34 cellular contexts compared by ENCODE assay signal in the genomic region with DNA sequence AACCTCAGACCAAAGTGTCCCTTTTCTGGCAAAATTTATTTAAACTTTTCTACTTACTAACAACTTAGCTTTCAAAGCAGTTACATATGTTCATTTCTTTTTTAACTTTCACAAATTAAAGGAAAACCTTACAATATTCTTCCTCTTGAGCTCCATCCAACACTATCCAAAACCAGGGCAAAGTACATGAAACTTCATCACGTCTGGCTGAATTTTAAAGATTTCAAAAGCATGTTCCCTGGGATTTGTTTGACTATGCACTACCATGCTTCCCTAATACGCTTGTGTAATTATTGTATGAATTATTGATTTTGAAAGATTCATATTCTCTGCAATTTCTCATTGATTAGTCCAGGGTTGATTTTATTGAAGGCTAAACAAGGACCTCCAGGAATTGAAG.
"Had no signal": no experiment of that assay in that cellular context is flagged by ENCODE, and none has a peak within 500 bp of the region (broad histone marks: within the 10 kb centered on the region; RNA-seq: fewer than 3 reads in every experiment).

No MANE protein-coding gene starts in this region.

- H3K9me3 ChIP-seq: adrenal gland, ascending aorta, body of pancreas, breast epithelium had no signal

- H3K4me3 ChIP-seq: adrenal gland, ascending aorta, body of pancreas, breast epithelium, cardiac muscle cell had no signal

- H3K27me3 ChIP-seq: adrenal gland, ascending aorta, body of pancreas, brain microvascular endothelial cell, breast epithelium, cardiac muscle cell had no signal

- H3K36me3 ChIP-seq: adrenal gland, ascending aorta, brain microvascular endothelial cell, breast epithelium, cardiac muscle cell had no signal

- ATAC-seq: activated naive CD4-positive, alpha-beta T cell treated with anti-CD3 and anti-CD28 coated beads, Interleukin-2, amount 50 U/mL, for 72 hours; activated naive CD8-positive, alpha-beta T cell treated with anti-CD3 and anti-CD28 coated beads, Interleukin-2, amount 50 U/mL, for 24 hours; activated T-cell treated with anti-CD3 and anti-CD28 coated beads, Interleukin-2, amount 50 U/mL, for 4 hours; activated T-cell treated with anti-CD3 and anti-CD28 coated beads, Interleukin-2, amount 50 U/mL, for 72 hours; activated T-helper 17 cell treated with anti-CD3 and anti-CD28 coated beads, Interleukin-2, amount 50 U/mL, for 72 hours; body of pancreas had no signal

- FAIRE-seq: astrocyte, bronchial epithelial cell had no signal

- H3K4me1 ChIP-seq: adrenal gland, ascending aorta, body of pancreas, breast epithelium had no signal

- DNase-seq: activated effector memory CD4-positive, alpha-beta T cell treated with anti-CD3 and anti-CD28 coated beads, Interleukin-2, amount 50 U/mL, for 16 hours; activated effector memory CD4-positive, alpha-beta T cell treated with Interleukin-2 at 50 U/mL for 16 hours; activated gamma-delta T cell; activated gamma-delta T cell treated with Interleukin-2 at 50 U/mL for 16 hours; activated naive CD4-positive, alpha-beta T cell; activated naive CD4-positive, alpha-beta T cell treated with anti-CD3 and anti-CD28 coated beads for 36 hours; activated naive CD4-positive, alpha-beta T cell treated with anti-CD3 and anti-CD28 coated beads, Interleukin-2, amount 10 ng/mL, durations not matched to agents 7 days and 5 days; activated naive CD4-positive, alpha-beta T cell treated with anti-CD3 and anti-CD28 coated beads, Interleukin-2, amount 50 U/mL, for 16 hours; activated naive CD4-positive, alpha-beta T cell treated with Interleukin-2 at 50 U/mL for 16 hours; activated naive CD8-positive, alpha-beta T cell treated with anti-CD3 and anti-CD28 coated beads for 36 hours; activated naive CD8-positive, alpha-beta T cell treated with anti-CD3 and anti-CD28 coated beads, Interleukin-2, amount 10 ng/mL, durations not matched to agents 7 days and 5 days; activated naive CD8-positive, alpha-beta T cell treated with anti-CD3 and anti-CD28 coated beads, Interleukin-2, amount 50 U/mL, for 24 hours; activated T-cell treated with anti-CD3 and anti-CD28 coated beads, Interleukin-2, amount 50 U/mL, for 1 hour; activated T-cell treated with anti-CD3 and anti-CD28 coated beads, Interleukin-2, amount 50 U/mL, for 24 hours; activated T-cell treated with anti-CD3 and anti-CD28 coated beads, Interleukin-2, amount 50 U/mL, for 4 hours; activated T-cell treated with anti-CD3 and anti-CD28 coated beads, Interleukin-2, amount 50 U/mL, for 48 hours; activated T-cell treated with anti-CD3 and anti-CD28 coated beads, Interleukin-2, amount 50 U/mL, for 72 hours; adrenal gland; amniotic stem cell; amygdala; anterior cingulate cortex; aorta; body of pancreas; brain microvascular endothelial cell; caudate nucleus; central memory CD4-positive, alpha-beta T cell; cerebellar nuclear complex had no signal

- H3K27ac ChIP-seq: adrenal gland, ascending aorta, body of pancreas, brain microvascular endothelial cell, breast epithelium, cardiac muscle cell had no signal
